ENCODE assay signal across 11 cellular contexts in genomic region chr3:16090013-16090412, GRCh38.
DNase-seq lines count a peak whose midpoint lies in the region; ATAC-seq and TF ChIP-seq lines count a peak whose summit lies in the region.
"Had no signal": no experiment of that assay in that cellular context is flagged by ENCODE, and none has a peak within 500 bp of the region (broad histone marks: within the 10 kb centered on the region; RNA-seq: fewer than 3 reads in every experiment).

No MANE protein-coding gene starts in this region.

- peak; percentile 99 for DNase-seq in AG10803 (ENCODE audit: low read depth)
- no peak for DNase-seq in Panc1 (ENCODE audit: low read depth, low spot score)
- DNase-seq in epidermal melanocyte (ENCODE audit: insufficient read length, low spot score), result peak; percentile 49
- DNase-seq in non-pigmented ciliary epithelial cell (ENCODE audit: low read depth), result peak; percentile 97
- DNase-seq in T-helper 2 cell, result no peak
- DNase-seq in hypothalamus (lab: John Stamatoyannopoulos, UW), result no peak
- DNase-seq in activated naive CD4-positive, alpha-beta T cell treated with anti-CD3 and anti-CD28 coated beads, Interleukin-2, amount 50 U/mL, for 72 hours (ENCODE audit: low spot score in 2 of 2), result no peak
- DNase-seq: activated CD4-positive, CD25-positive, alpha-beta regulatory T cell treated with anti-CD3 and anti-CD28 coated beads, Interleukin-2, amount 50 U/mL, for 72 hours; NCI-H2081 treated with DMSO at 0.1 percent for 48 hours; stimulated activated CD4-positive, alpha-beta T cell treated with anti-CD3 and anti-CD28 coated beads, Interleukin-4, amount 100 ng/mL, for 4 hours had no signal

- ATAC-seq in Panc1 (peak; percentile 53), HG02970 (IDR thresholded peaks at IDR 0.05; ENCODE audit: low FRiP score, unreplicated experiment) (no peak)
- no peak for ATAC-seq in activated naive CD4-positive, alpha-beta T cell treated with anti-CD3 and anti-CD28 coated beads, Interleukin-2, amount 50 U/mL, for 72 hours

- peak overlapping the region in 1 of 2 donors; percentile 65 for H3K27ac Mint-ChIP-seq in activated naive CD4-positive, alpha-beta T cell treated with anti-CD3 and anti-CD28 coated beads, Interleukin-2, amount 50 U/mL, for 72 hours

- H3K4me3 ChIP-seq in AG10803 (ENCODE audit: low read length) (no peak overlapping the region), Panc1 (ENCODE audit: low read depth in 2 of 2, low read length in 2 of 2) (no peak overlapping the region)

- H3K4me1 ChIP-seq in Panc1 (ENCODE audit: control insufficient read depth, insufficient read depth, low read length), result no peaks in the 10 kb centered on the region

- no peaks in the 10 kb centered on the region for H3K27me3 ChIP-seq in Panc1 (ENCODE audit: control insufficient read depth, insufficient read depth, low read length)

- TF ChIP-seq CTCF in AG10803 (conservative IDR thresholded peaks at IDR 0.05; ENCODE audit: low read length) (no peak), Panc1 (IDR thresholded peaks at IDR 0.05) (no peak)

- CTCF ChIA-PET in Panc1 (lab: Charles Lee), result no interaction called here

- H3K36me3 Mint-ChIP-seq in activated naive CD4-positive, alpha-beta T cell treated with anti-CD3 and anti-CD28 coated beads, Interleukin-2, amount 50 U/mL, for 72 hours, result no peaks in the 10 kb centered on the region

- POLR2A ChIA-PET in Panc1 (lab: Charles Lee), result no interaction called here

- in situ Hi-C loops in Panc1 (cut with HindIII; ENCODE audit: low pct_unique_long_range_greater_than_20kb, low sequenced_read_pairs), result no loop called here

- no peaks in the 10 kb centered on the region for H3K9me3 ChIP-seq in Panc1 (ENCODE audit: control insufficient read depth, insufficient read depth, low read depth, low read length)

- no TSS peak for BruUV-seq in Panc1 (replicated peaks; lab: Mats Ljungman, UMichigan)

- no peak overlapping the region for H3K27ac ChIP-seq in Panc1 (ENCODE audit: low read length)

- intact Hi-C loops in Panc1 (cut with micrococcal nuclease; ENCODE audit: unreplicated experiment), result no loop called here

- H3K36me3 ChIP-seq in Panc1 (ENCODE audit: control insufficient read depth, insufficient read depth, low read length), result no peaks in the 10 kb centered on the region

- H3K9me3 Mint-ChIP-seq in activated naive CD4-positive, alpha-beta T cell treated with anti-CD3 and anti-CD28 coated beads, Interleukin-2, amount 50 U/mL, for 72 hours, result no peaks in the 10 kb centered on the region

Comparison
In these comparisons a context has a peak if more than half of its experiments do, and no peak if none do; other contexts are left out.
1. DNase-seq: peak in AG10803 (single experiment), epidermal melanocyte (single experiment) and non-pigmented ciliary epithelial cell (single experiment); none in Panc1 (single experiment), T-helper 2 cell (0 of 5), hypothalamus (0 of 51) and activated naive CD4-positive, alpha-beta T cell treated with anti-CD3 and anti-CD28 coated beads, Interleukin-2, amount 50 U/mL, for 72 hours (0 of 2).